9 cellular contexts compared by ENCODE assay signal in genomic region chr4:169098054-169098896, GRCh38.
DNase-seq lines count a peak whose midpoint lies in the region; ATAC-seq and TF ChIP-seq lines count a peak whose summit lies in the region.
"Had no signal": no experiment of that assay in that cellular context is flagged by ENCODE, and none has a peak within 500 bp of the region (broad histone marks: within the 10 kb centered on the region; RNA-seq: fewer than 3 reads in every experiment).

No MANE protein-coding gene starts in this region.

- H3K4me3 Mint-ChIP-seq in glutamatergic neuron (ENCODE audit: unreplicated experiment), result no peak overlapping the region

- DNase-seq in fibroblast of pulmonary artery (ENCODE audit: low read depth) (peak; percentile 35), medulla oblongata (ENCODE audit: extremely low spot score) (no peak), NCI-H510A (lab: John Stamatoyannopoulos, UW) (no peak), glutamatergic neuron (no peak)
- DNase-seq: T-helper 9 cell had no signal

- peaks cover 43% of the 10 kb centered on the region for H3K4me1 Mint-ChIP-seq in glutamatergic neuron (ENCODE audit: low read depth, unreplicated experiment)

- no peak overlapping the region for H3K27ac Mint-ChIP-seq in glutamatergic neuron (ENCODE audit: unreplicated experiment)

- H3K4me3 ChIP-seq in GM08714 (ENCODE audit: low read length), result peak overlapping the region; percentile 39; the same call in 1 of the 2 replicates
- no peak overlapping the region for H3K4me3 ChIP-seq in fibroblast of pulmonary artery (replicated peaks; ENCODE audit: low read depth, low read length)

- no peaks in the 10 kb centered on the region for H3K36me3 Mint-ChIP-seq in glutamatergic neuron (ENCODE audit: unreplicated experiment)

- H3K9me3 Mint-ChIP-seq in glutamatergic neuron (ENCODE audit: unreplicated experiment), result peaks cover 3% of the 10 kb centered on the region

- ATAC-seq in GM21447 (IDR thresholded peaks at IDR 0.05; ENCODE audit: unreplicated experiment) (peak; percentile 51), HG03521 (IDR thresholded peaks at IDR 0.05; ENCODE audit: unreplicated experiment) (peak; percentile 51), SK-N-SH treated with all-trans-retinoic acid at 6 μM for 48 hours (no peak)

- TF ChIP-seq CTCF in fibroblast of pulmonary artery (IDR thresholded peaks at IDR 0.05; ENCODE audit: low read length, missing control alignments) (no peak), glutamatergic neuron (IDR thresholded peaks at IDR 0.05; ENCODE audit: partially characterized antibody, unreplicated experiment) (no peak)

- H3K27me3 Mint-ChIP-seq in glutamatergic neuron (ENCODE audit: unreplicated experiment), result peaks cover 2% of the 10 kb centered on the region

TF ChIP-seq in SK-N-SH treated with all-trans-retinoic acid at 6 μM for 48 hours, 23 proteins besides CTCF, POLR2A, EP300 and RAD21:
- TF ChIP-seq POU6F1 (CRISPR knock-in tag; IDR thresholded peaks at IDR 0.05; ENCODE audit: borderline replicate concordance, low read depth), result no peak
- no peak for TF ChIP-seq ZNF8 (CRISPR knock-in tag; IDR thresholded peaks at IDR 0.05)
- TF ChIP-seq ESRRG (CRISPR knock-in tag; IDR thresholded peaks at IDR 0.05), result no peak
- no peak for TF ChIP-seq ZNF565 (CRISPR knock-in tag; conservative IDR thresholded peaks at IDR 0.05; ENCODE audit: low read depth)
- TF ChIP-seq TOX (CRISPR knock-in tag; IDR thresholded peaks at IDR 0.05; ENCODE audit: borderline replicate concordance), result no peak
- no peak for TF ChIP-seq BACH2 (CRISPR knock-in tag; IDR thresholded peaks at IDR 0.05; ENCODE audit: borderline replicate concordance)
- TF ChIP-seq PATZ1 (CRISPR knock-in tag; IDR thresholded peaks at IDR 0.05; ENCODE audit: borderline replicate concordance), result no peak
- TF ChIP-seq CSDC2 (CRISPR knock-in tag; IDR thresholded peaks at IDR 0.05), result no peak
- no peak for TF ChIP-seq TSHZ2 (CRISPR knock-in tag; IDR thresholded peaks at IDR 0.05)
- no peak for TF ChIP-seq CREB5 (CRISPR knock-in tag; IDR thresholded peaks at IDR 0.05; ENCODE audit: low read depth)
- TF ChIP-seq ARNTL (CRISPR knock-in tag; IDR thresholded peaks at IDR 0.05; ENCODE audit: borderline replicate concordance, low read depth), result no peak
- TF ChIP-seq ZFP30 (CRISPR knock-in tag; IDR thresholded peaks at IDR 0.05), result no peak
